ENCODE assay signal across 10 cellular contexts in the genomic region with DNA sequence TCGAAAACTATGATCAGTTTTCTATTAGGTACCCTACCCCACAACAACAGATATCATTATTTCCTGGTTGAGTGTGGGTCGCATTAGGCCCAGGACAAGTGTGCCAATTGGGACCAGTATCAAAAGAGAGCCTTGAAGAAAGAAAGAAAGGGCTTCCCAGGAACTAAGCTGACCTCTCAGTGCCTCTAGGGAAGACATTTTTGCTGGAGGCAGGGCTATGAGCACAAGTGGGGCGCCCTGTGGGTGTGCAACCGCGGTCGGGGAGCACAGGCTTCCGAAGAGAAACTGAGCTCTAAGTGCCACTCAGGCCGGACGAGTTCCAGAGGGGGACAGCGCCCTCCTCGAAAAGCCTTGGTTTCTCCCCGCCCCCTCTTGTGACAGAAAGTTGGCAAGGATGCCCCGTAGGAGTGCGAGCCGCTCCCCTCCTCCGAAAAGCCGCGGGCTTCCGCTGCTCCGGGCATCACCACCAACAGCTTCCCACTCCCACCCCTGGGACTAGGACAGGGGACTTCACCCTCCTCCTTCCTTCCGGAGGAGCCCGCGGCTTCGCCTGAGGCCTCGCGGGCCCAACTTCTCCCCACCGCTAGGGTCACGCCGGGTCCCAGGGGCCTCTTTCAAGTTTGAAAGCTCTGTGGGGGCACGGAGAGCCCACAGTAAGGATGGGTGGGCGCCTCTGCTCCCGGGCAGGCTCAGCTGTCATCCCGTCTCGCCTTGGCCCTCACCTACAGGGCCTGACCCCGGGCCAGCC. TPM values are rescaled to one million over a fixed set of nuclear protein-coding genes. Genes with fewer than 3 reads are reported as not detected.
DNase-seq lines count a peak whose midpoint lies in the region; ATAC-seq, FAIRE-seq and TF ChIP-seq lines count a peak whose summit lies in the region.
"Had no signal": no experiment of that assay in that cellular context is flagged by ENCODE, and none has a peak within 500 bp of the region (broad histone marks: within the 10 kb centered on the region; RNA-seq: fewer than 3 reads in every experiment).

No MANE protein-coding gene starts in this region.

- peak overlapping the region; percentile 94 for H3K4me2 ChIP-seq in A549

- H3K4me3 ChIP-seq in A549 (peak overlapping the region; percentile 78), HFF-Myc (replicated peaks; ENCODE audit: low read depth, low read length) (peak overlapping the region; percentile 67), dorsolateral prefrontal cortex (peak overlapping the region; percentile 54 to 90 (median 77)), muscle layer of duodenum (ENCODE audit: low read depth in 1 of 2, low read length in 2 of 2) (peak overlapping the region; percentile 27 to 80)

- no peaks in the 10 kb centered on the region for H3K36me3 ChIP-seq in muscle layer of duodenum (ENCODE audit: control insufficient read depth in 1 of 2, insufficient read depth in 2 of 2, low read length in 2 of 2)

- no peak for ATAC-seq in A549
- no peak for ATAC-seq in HG03039 (IDR thresholded peaks at IDR 0.05; ENCODE audit: unreplicated experiment)

- H3K27me3 ChIP-seq in dorsolateral prefrontal cortex (peaks cover 0 to 9% (median 0%) of the 10 kb centered on the region in 45 donors), muscle layer of duodenum (ENCODE audit: low read depth, low read length) (peaks cover 57% of the 10 kb centered on the region)

- H3K27ac ChIP-seq in A549, result peak overlapping the region; percentile 63 to 94
- peak overlapping the region; percentile 8 to 100 (median 95) for H3K27ac ChIP-seq in dorsolateral prefrontal cortex
- H3K27ac ChIP-seq in muscle layer of duodenum (ENCODE audit: low read length), result peak overlapping the region; percentile 68

- CTCF ChIA-PET in A549 (lab: Yijun Ruan, JAX), result interaction anchor here (1.1 to 4.4 kb wide), 5 partner anchors 16 to 225 kb away, joined by 3 to 14 read pairs (median 3); no protein-coding TSS in a partner anchor

- intact Hi-C loops in dorsolateral prefrontal cortex (cut with DNase I), result loop anchor here (5.0 to 10.0 kb wide), 3 partner anchors 377 to 894 kb away; no protein-coding TSS in a partner anchor

- H3K4me1 ChIP-seq in A549 (peaks cover 4% of the 10 kb centered on the region; the same call in 1 of the 3 replicates), muscle layer of duodenum (ENCODE audit: control insufficient read depth in 1 of 2, insufficient read depth in 2 of 2, low read length in 2 of 2) (peaks cover 0 to 29% of the 10 kb centered on the region in 2 donors)

- no peak for TF ChIP-seq RAD21 in A549 (conservative IDR thresholded peaks at IDR 0.05 in 1 of 2, IDR thresholded peaks at IDR 0.05 in 1 of 2)

- no peak for FAIRE-seq in A549 (lab: Jason Lieb, UNC)
- FAIRE-seq: GM18507 had no signal

- no peak for DNase-seq in A549 (ENCODE audit: low read depth in 1 of 2, low spot score in 1 of 2)
- no peak for DNase-seq in HFF-Myc (ENCODE audit: extremely low read depth, low read depth)
- DNase-seq in dorsolateral prefrontal cortex, result peak in 6 of 10 donors; percentile 59 to 79 (median 64)
- DNase-seq in NCI-H2227 (lab: John Stamatoyannopoulos, UW; ENCODE audit: unreplicated experiment), result no peak
- DNase-seq in iPS-NIHi11 (ENCODE audit: low spot score), result no peak
- DNase-seq in SK-N-DZ (ENCODE audit: low spot score), result no peak

- TF ChIP-seq POLR2A in A549 (IDR thresholded peaks at IDR 0.05; ENCODE audit: low read length), result no peak

- H3K9me3 ChIP-seq in A549 (no peaks in the 10 kb centered on the region), muscle layer of duodenum (ENCODE audit: control insufficient read depth in 1 of 2, low read length in 2 of 2) (no peaks in the 10 kb centered on the region)

- TF ChIP-seq EP300 in A549 (IDR thresholded peaks at IDR 0.05), result no peak

- POLR2A ChIA-PET in A549 (lab: Yijun Ruan, JAX), result interaction anchor here (0.8 to 1.1 kb wide), 2 partner anchors 11 to 15 kb away, joined by 3 read pairs; no protein-coding TSS in a partner anchor

- TF ChIP-seq CTCF in A549 (IDR thresholded peaks at IDR 0.05) (no peak), HFF-Myc (IDR thresholded peaks at IDR 0.05; ENCODE audit: low read depth, low read length, missing control alignments) (peak; percentile 4), dorsolateral prefrontal cortex (IDR thresholded peaks at IDR 0.05 in 54 of 56, conservative IDR thresholded peaks at IDR 0.05 in 2 of 56; ENCODE audit: low read depth in 1 of 56, partially characterized antibody in 56 of 56) (peak in 29 of 56 donors; percentile 3 to 43 (median 20))

- 51% methylated on average over 16 of the region's 35 CpGs for WGBS in A549 (ENCODE audit: missing lambda C conversion rate)

TF ChIP-seq in A549, 52 proteins besides CTCF, POLR2A, EP300 and RAD21:
- TF ChIP-seq TFCP2L1 (CRISPR knock-in tag; IDR thresholded peaks at IDR 0.05) (no peak), SMC3 (IDR thresholded peaks at IDR 0.05) (no peak), FOXS1 (CRISPR knock-in tag; IDR thresholded peaks at IDR 0.05) (no peak), ESRRA (IDR thresholded peaks at IDR 0.05; ENCODE audit: borderline replicate concordance, low read length) (no peak), GATA3 (IDR thresholded peaks at IDR 0.05; ENCODE audit: borderline replicate concordance) (no peak), ZSCAN20 (CRISPR knock-in tag; IDR thresholded peaks at IDR 0.05) (no peak), CHD4 (IDR thresholded peaks at IDR 0.05; ENCODE audit: borderline replicate concordance) (no peak), HDAC2 (IDR thresholded peaks at IDR 0.05) (no peak), MAFK (IDR thresholded peaks at IDR 0.05; ENCODE audit: partially characterized antibody) (no peak), JUNB (IDR thresholded peaks at IDR 0.05) (no peak), HOXB5 (CRISPR knock-in tag; IDR thresholded peaks at IDR 0.05) (no peak), TP53 (CRISPR knock-in tag; IDR thresholded peaks at IDR 0.05) (no peak), MYC (IDR thresholded peaks at IDR 0.05; ENCODE audit: borderline replicate concordance, low read length) (no peak)

RNA-seq across cellular contexts. Expression of gene NR2F1-AS1, which starts 2.0 kb away (rescaled TPM):
- polyA plus RNA-seq in A549 (2011; rRNA removed) (8.3 and 8.8 TPM in 2 replicates), A549 (2017; fragmentation: RNase III; extraction: RNeasy Plus Mini Kit Qiagen cat#74134 plus additional on column Dnase treatment) (3.5 to 5.5 TPM (median 5.4 TPM) in 3 replicates)
- polyA plus RNA-seq in A549 (2012; cell fraction: cytosol; rRNA removed), result 1.3 TPM in 2 replicates
- 0.37 and 0.39 TPM in 2 replicates for polyA plus RNA-seq in A549 (2012; cell fraction: nucleus; rRNA removed)
- polyA minus RNA-seq in A549 (2011; rRNA and poly(A)+ RNA removed), result 2.8 and 3.6 TPM in 2 replicates
- total RNA-seq in dorsolateral prefrontal cortex, result 100 to 1,000 TPM in 43 of 120 experiments, 10 to 100 TPM in 77; 42.2 to 125 (median 96.4) TPM
- polyA plus RNA-seq in SK-N-DZ (2014; cell fraction: cytosol; rRNA removed), result 0.21 and 0.24 TPM in 2 replicates
- polyA plus RNA-seq in SK-N-DZ (2014; cell fraction: nucleus; rRNA removed), result 2.0 TPM in 1 of 2 replicates, not detected in the other
- total RNA-seq: activated naive CD4-positive, alpha-beta T cell treated with anti-CD3 and anti-CD28 coated beads, Interleukin-2, amount 50 U/mL, for 72 hours had no signal

RNA-seq across cellular contexts. Expression of gene NR2F1, which starts 4.0 kb away (rescaled TPM):
- polyA plus RNA-seq in A549 (2011; rRNA removed) (5.0 and 5.2 TPM in 2 replicates), A549 (2017; fragmentation: RNase III; extraction: RNeasy Plus Mini Kit Qiagen cat#74134 plus additional on column Dnase treatment) (4.9 to 6.3 TPM (median 5.2 TPM) in 3 replicates)
- 10.5 and 14.6 TPM in 2 replicates for polyA plus RNA-seq in A549 (2012; cell fraction: cytosol; rRNA removed)
- polyA plus RNA-seq in A549 (2012; cell fraction: nucleus; rRNA removed), result 16.2 and 24.0 TPM in 2 replicates
- polyA minus RNA-seq in A549 (2011; rRNA and poly(A)+ RNA removed), result 5.9 and 6.3 TPM in 2 replicates
- 100 to 1,000 TPM in 56 of 120 experiments, 10 to 100 TPM in 64; 46.1 to 145 (median 98.5) TPM for total RNA-seq in dorsolateral prefrontal cortex
- polyA plus RNA-seq in SK-N-DZ (2014; cell fraction: cytosol; rRNA removed), result 2.9 and 6.9 TPM in 2 replicates
- 1.4 and 9.1 TPM in 2 replicates for polyA plus RNA-seq in SK-N-DZ (2014; cell fraction: nucleus; rRNA removed)
- total RNA-seq: activated naive CD4-positive, alpha-beta T cell treated with anti-CD3 and anti-CD28 coated beads, Interleukin-2, amount 50 U/mL, for 72 hours had no signal

Comparison
In these comparisons a context has a peak if more than half of its experiments do, and no peak if none do; other contexts are left out.
1. DNase-seq: peak in dorsolateral prefrontal cortex (6 of 10); none in A549 (0 of 2), HFF-Myc (single experiment), NCI-H2227 (single experiment), iPS-NIHi11 (single experiment) and SK-N-DZ (single experiment).
2. Peak in every context shown above with its lines, with median percentiles within 50 percentile points of each other: H3K27ac ChIP-seq and H3K4me3 ChIP-seq.